ENCODE assay signal across 26 cellular contexts in genomic region chr2:144535300-144535699, GRCh38.
"Had no signal": no experiment of that assay in that cellular context is flagged by ENCODE, and none has a peak within 500 bp of the region (broad histone marks: within the 10 kb centered on the region; RNA-seq: fewer than 3 reads in every experiment).

No MANE protein-coding gene starts in this region.

- H3K27me3 Mint-ChIP-seq: dendritic cell treated with granulocyte-macrophage colony-stimulating factor and Interleukin-4, amounts not matched to agents 40 ng/mL and 50 ng/mL, for 4 days; effector memory CD8-positive, alpha-beta T cell had no signal

- H3K9me3 Mint-ChIP-seq: effector memory CD8-positive, alpha-beta T cell had no signal

- H3K36me3 ChIP-seq: colonic mucosa, esophagus muscularis mucosa, esophagus squamous epithelium, gastrocnemius medialis, gastroesophageal sphincter, heart left ventricle, heart right ventricle had no signal

- H3K4me2 ChIP-seq: hepatocyte had no signal

- H3K27me3 ChIP-seq: colonic mucosa, dorsolateral prefrontal cortex, esophagus squamous epithelium, gastrocnemius medialis, heart left ventricle, heart right ventricle had no signal

- H2AFZ ChIP-seq: hepatocyte had no signal

- H3K4me3 Mint-ChIP-seq: dendritic cell treated with granulocyte-macrophage colony-stimulating factor and Interleukin-4, amounts not matched to agents 40 ng/mL and 50 ng/mL, for 4 days; effector memory CD8-positive, alpha-beta T cell; endodermal cell had no signal

- H3K27ac Mint-ChIP-seq: dendritic cell treated with granulocyte-macrophage colony-stimulating factor and Interleukin-4, amounts not matched to agents 40 ng/mL and 50 ng/mL, for 4 days; endodermal cell had no signal

- H3K79me2 ChIP-seq: hepatocyte had no signal

- H3K27ac ChIP-seq: colonic mucosa, coronary artery, dorsolateral prefrontal cortex, epithelial cell of prostate, esophagus muscularis mucosa, esophagus squamous epithelium, foreskin keratinocyte, gastrocnemius medialis, gastroesophageal sphincter, heart left ventricle, heart right ventricle, hepatocyte had no signal

- H3K4me1 ChIP-seq: colonic mucosa, esophagus muscularis mucosa, esophagus squamous epithelium, foreskin keratinocyte, gastrocnemius medialis, gastroesophageal sphincter, heart left ventricle, heart right ventricle had no signal

- H3K4me3 ChIP-seq: colonic mucosa, coronary artery, dorsolateral prefrontal cortex, esophagus muscularis mucosa, esophagus squamous epithelium, gastrocnemius medialis, gastroesophageal sphincter, heart left ventricle, heart right ventricle, hepatocyte had no signal

- ATAC-seq: effector memory CD8-positive, alpha-beta T cell; esophagus mucosa; foreskin keratinocyte; gastrocnemius medialis; gastroesophageal sphincter; heart left ventricle; heart right ventricle had no signal

- H3K4me1 Mint-ChIP-seq: endodermal cell had no signal

- DNase-seq: colonic mucosa; cortex of kidney; dermis blood vessel endothelial cell; dorsolateral prefrontal cortex; effector CD4-positive, alpha-beta T cell; effector CD8-positive, alpha-beta T cell; effector memory CD4-positive, alpha-beta T cell; effector memory CD8-positive, alpha-beta T cell; endodermal cell; erythroblast; esophagus squamous epithelium; foreskin fibroblast; foreskin keratinocyte; foreskin melanocyte; gastrocnemius medialis; glutamatergic neuron; head of caudate nucleus; heart left ventricle; heart right ventricle had no signal

- H3K9me3 ChIP-seq: colonic mucosa, esophagus muscularis mucosa, esophagus squamous epithelium, gastrocnemius medialis, gastroesophageal sphincter, heart left ventricle, heart right ventricle had no signal
